In the genomic region with DNA sequence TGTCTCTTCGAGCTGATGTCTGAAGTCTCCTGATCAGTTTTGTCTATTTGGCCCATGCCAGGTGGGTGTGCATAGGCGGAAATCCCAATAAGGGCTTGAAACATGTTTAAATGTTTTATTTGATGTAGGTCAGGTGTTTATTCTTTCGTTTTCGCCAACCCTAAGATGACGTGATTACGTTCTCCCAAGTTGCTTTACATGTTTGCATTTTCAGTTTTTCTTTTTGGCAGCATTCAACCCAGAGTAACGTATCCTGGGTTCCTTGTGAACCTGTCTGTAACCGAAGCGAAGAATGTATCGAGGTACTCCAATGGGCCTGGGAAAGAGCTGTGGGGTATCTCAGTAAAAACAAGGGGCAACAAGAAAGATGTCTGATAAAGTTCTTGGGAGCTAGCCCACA, we compare ENCODE assay signal across 1 cellular context.
TF ChIP-seq lines count a peak whose summit lies in the region.

No MANE protein-coding gene starts in this region.

TF ChIP-seq in GM23338, 12 proteins besides CTCF, POLR2A, EP300 and RAD21:
- TF ChIP-seq, protein P1, sequence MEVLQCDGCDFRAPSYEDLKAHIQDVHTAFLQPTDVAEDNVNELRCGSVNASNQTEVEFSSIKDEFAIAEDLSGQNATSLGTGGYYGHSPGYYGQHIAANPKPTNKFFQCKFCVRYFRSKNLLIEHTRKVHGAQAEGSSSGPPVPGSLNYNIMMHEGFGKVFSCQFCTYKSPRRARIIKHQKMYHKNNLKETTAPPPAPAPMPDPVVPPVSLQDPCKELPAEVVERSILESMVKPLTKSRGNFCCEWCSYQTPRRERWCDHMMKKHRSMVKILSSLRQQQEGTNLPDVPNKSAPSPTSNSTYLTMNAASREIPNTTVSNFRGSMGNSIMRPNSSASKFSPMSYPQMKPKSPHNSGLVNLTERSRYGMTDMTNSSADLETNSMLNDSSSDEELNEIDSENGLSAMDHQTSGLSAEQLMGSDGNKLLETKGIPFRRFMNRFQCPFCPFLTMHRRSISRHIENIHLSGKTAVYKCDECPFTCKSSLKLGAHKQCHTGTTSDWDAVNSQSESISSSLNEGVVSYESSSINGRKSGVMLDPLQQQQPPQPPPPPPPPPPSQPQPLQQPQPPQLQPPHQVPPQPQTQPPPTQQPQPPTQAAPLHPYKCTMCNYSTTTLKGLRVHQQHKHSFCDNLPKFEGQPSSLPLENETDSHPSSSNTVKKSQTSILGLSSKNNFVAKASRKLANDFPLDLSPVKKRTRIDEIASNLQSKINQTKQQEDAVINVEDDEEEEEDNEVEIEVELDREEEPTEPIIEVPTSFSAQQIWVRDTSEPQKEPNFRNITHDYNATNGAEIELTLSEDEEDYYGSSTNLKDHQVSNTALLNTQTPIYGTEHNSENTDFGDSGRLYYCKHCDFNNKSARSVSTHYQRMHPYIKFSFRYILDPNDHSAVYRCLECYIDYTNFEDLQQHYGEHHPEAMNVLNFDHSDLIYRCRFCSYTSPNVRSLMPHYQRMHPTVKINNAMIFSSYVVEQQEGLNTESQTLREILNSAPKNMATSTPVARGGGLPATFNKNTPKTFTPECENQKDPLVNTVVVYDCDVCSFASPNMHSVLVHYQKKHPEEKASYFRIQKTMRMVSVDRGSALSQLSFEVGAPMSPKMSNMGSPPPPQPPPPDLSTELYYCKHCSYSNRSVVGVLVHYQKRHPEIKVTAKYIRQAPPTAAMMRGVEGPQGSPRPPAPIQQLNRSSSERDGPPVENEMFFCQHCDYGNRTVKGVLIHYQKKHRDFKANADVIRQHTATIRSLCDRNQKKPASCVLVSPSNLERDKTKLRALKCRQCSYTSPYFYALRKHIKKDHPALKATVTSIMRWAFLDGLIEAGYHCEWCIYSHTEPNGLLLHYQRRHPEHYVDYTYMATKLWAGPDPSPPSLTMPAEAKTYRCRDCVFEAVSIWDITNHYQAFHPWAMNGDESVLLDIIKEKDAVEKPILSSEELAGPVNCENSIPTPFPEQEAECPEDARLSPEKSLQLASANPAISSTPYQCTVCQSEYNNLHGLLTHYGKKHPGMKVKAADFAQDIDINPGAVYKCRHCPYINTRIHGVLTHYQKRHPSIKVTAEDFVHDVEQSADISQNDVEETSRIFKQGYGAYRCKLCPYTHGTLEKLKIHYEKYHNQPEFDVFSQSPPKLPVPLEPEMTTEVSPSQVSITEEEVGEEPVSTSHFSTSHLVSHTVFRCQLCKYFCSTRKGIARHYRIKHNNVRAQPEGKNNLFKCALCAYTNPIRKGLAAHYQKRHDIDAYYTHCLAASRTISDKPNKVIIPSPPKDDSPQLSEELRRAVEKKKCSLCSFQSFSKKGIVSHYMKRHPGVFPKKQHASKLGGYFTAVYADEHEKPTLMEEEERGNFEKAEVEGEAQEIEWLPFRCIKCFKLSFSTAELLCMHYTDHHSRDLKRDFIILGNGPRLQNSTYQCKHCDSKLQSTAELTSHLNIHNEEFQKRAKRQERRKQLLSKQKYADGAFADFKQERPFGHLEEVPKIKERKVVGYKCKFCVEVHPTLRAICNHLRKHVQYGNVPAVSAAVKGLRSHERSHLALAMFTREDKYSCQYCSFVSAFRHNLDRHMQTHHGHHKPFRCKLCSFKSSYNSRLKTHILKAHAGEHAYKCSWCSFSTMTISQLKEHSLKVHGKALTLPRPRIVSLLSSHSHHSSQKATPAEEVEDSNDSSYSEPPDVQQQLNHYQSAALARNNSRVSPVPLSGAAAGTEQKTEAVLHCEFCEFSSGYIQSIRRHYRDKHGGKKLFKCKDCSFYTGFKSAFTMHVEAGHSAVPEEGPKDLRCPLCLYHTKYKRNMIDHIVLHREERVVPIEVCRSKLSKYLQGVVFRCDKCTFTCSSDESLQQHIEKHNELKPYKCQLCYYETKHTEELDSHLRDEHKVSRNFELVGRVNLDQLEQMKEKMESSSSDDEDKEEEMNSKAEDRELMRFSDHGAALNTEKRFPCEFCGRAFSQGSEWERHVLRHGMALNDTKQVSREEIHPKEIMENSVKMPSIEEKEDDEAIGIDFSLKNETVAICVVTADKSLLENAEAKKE (CRISPR knock-in tag; IDR thresholded peaks at IDR 0.05), result no peak
- TF ChIP-seq ZNF331 (CRISPR knock-in tag; IDR thresholded peaks at IDR 0.05; ENCODE audit: low read depth), result no peak
- TF ChIP-seq, protein P2, sequence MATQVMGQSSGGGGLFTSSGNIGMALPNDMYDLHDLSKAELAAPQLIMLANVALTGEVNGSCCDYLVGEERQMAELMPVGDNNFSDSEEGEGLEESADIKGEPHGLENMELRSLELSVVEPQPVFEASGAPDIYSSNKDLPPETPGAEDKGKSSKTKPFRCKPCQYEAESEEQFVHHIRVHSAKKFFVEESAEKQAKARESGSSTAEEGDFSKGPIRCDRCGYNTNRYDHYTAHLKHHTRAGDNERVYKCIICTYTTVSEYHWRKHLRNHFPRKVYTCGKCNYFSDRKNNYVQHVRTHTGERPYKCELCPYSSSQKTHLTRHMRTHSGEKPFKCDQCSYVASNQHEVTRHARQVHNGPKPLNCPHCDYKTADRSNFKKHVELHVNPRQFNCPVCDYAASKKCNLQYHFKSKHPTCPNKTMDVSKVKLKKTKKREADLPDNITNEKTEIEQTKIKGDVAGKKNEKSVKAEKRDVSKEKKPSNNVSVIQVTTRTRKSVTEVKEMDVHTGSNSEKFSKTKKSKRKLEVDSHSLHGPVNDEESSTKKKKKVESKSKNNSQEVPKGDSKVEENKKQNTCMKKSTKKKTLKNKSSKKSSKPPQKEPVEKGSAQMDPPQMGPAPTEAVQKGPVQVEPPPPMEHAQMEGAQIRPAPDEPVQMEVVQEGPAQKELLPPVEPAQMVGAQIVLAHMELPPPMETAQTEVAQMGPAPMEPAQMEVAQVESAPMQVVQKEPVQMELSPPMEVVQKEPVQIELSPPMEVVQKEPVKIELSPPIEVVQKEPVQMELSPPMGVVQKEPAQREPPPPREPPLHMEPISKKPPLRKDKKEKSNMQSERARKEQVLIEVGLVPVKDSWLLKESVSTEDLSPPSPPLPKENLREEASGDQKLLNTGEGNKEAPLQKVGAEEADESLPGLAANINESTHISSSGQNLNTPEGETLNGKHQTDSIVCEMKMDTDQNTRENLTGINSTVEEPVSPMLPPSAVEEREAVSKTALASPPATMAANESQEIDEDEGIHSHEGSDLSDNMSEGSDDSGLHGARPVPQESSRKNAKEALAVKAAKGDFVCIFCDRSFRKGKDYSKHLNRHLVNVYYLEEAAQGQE (IDR thresholded peaks at IDR 0.05; ENCODE audit: unreplicated experiment), result no peak
- no peak for TF ChIP-seq NANOG (IDR thresholded peaks at IDR 0.05; ENCODE audit: borderline replicate concordance)
- TF ChIP-seq, protein P3, sequence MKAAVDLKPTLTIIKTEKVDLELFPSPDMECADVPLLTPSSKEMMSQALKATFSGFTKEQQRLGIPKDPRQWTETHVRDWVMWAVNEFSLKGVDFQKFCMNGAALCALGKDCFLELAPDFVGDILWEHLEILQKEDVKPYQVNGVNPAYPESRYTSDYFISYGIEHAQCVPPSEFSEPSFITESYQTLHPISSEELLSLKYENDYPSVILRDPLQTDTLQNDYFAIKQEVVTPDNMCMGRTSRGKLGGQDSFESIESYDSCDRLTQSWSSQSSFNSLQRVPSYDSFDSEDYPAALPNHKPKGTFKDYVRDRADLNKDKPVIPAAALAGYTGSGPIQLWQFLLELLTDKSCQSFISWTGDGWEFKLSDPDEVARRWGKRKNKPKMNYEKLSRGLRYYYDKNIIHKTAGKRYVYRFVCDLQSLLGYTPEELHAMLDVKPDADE (IDR thresholded peaks at IDR 0.05), result no peak
- no peak for TF ChIP-seq POLR2AphosphoS5 (IDR thresholded peaks at IDR 0.05; ENCODE audit: low read depth)
- no peak for TF ChIP-seq STAT1 (IDR thresholded peaks at IDR 0.05; ENCODE audit: unreplicated experiment)
- TF ChIP-seq CREB1 (CRISPR knock-in tag; IDR thresholded peaks at IDR 0.05; ENCODE audit: low read depth), result no peak
- TF ChIP-seq ZNF114 (CRISPR knock-in tag; IDR thresholded peaks at IDR 0.05), result no peak
- TF ChIP-seq EZH2 (IDR thresholded peaks at IDR 0.05; ENCODE audit: low read depth, unreplicated experiment), result no peak
- TF ChIP-seq EZH2phosphoT487 (IDR thresholded peaks at IDR 0.05; ENCODE audit: unreplicated experiment), result no peak
